In the genomic region with DNA sequence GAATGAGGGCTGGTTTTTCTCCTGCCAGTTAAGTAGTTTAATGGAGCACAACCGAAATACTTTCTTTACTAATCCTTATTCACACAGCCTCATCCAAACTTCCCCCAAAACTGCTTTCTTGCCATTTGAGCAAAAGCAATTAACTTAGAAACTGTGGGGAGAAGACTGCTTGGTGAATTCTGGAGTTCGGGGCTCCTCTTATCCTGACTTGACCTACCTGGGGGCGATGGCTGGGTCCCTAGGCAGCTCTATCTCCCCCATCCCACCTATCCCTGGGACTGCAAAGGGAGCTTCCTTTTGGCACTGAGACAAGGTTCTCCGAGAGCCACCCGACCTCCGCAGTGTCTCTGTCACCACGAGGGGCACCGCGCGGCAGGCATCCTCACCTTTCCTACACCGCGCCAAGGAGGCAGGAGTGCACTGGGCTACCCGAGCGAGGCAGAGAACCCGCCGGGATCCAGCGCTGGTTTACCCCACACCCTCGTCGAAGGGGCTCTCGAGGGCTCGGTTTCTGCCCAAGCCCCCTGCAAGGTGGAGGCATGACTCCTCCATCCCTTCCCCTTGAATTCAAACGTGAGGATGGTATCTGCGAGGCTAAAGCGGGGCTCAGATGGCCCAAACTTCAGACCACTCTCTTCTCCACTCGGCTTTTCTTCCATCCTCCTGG, we compare ENCODE assay signal across 1 cellular context.
TF ChIP-seq lines count a peak whose summit lies in the region.

No MANE protein-coding gene starts in this region.

TF ChIP-seq in HepG2, 621 proteins besides CTCF, POLR2A, EP300 and RAD21 (continues in another document):
- TF ChIP-seq U2AF1 (optimal IDR thresholded peaks at IDR 0.05; ENCODE audit: low read depth, low read length) (no peak), TARDBP (CRISPR knock-in tag; IDR thresholded peaks at IDR 0.05) (no peak), ZNF660 (CRISPR knock-in tag; IDR thresholded peaks at IDR 0.05; ENCODE audit: borderline replicate concordance, low read depth) (no peak), HMGXB4 (CRISPR knock-in tag; IDR thresholded peaks at IDR 0.05; ENCODE audit: borderline replicate concordance in 1 of 2, low read depth in 1 of 2) (peak in 1 of 2 experiments; percentile 55; a peak in 1 of 4 replicates), TGIF2 (CRISPR knock-in tag; IDR thresholded peaks at IDR 0.05) (peak; percentile 46; the same call in 1 of the 2 replicates), ZSCAN5A (CRISPR knock-in tag; IDR thresholded peaks at IDR 0.05; ENCODE audit: borderline replicate concordance) (no peak), ZMYM2 (CRISPR knock-in tag; IDR thresholded peaks at IDR 0.05) (no peak), RELA (CRISPR knock-in tag; IDR thresholded peaks at IDR 0.05) (no peak), POLR2AphosphoS2 (IDR thresholded peaks at IDR 0.05; ENCODE audit: low read depth, low read length) (no peak), ZNF629 (CRISPR knock-in tag; conservative IDR thresholded peaks at IDR 0.05) (no peak), ZNF766 (CRISPR knock-in tag; IDR thresholded peaks at IDR 0.05; ENCODE audit: borderline replicate concordance) (0 out of 2 replicates have a peak, but pooled peaks have one; percentile 14), SALL1 (CRISPR knock-in tag; IDR thresholded peaks at IDR 0.05) (no peak), IRF1 (CRISPR knock-in tag; IDR thresholded peaks at IDR 0.05; ENCODE audit: low read depth) (no peak), ZNF574 (CRISPR knock-in tag; IDR thresholded peaks at IDR 0.05) (no peak; the same call in 1 of the 2 replicates), SMARCE1 (IDR thresholded peaks at IDR 0.05; ENCODE audit: borderline replicate concordance) (no peak)
- TF ChIP-seq, protein P1, sequence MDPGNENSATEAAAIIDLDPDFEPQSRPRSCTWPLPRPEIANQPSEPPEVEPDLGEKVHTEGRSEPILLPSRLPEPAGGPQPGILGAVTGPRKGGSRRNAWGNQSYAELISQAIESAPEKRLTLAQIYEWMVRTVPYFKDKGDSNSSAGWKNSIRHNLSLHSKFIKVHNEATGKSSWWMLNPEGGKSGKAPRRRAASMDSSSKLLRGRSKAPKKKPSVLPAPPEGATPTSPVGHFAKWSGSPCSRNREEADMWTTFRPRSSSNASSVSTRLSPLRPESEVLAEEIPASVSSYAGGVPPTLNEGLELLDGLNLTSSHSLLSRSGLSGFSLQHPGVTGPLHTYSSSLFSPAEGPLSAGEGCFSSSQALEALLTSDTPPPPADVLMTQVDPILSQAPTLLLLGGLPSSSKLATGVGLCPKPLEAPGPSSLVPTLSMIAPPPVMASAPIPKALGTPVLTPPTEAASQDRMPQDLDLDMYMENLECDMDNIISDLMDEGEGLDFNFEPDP (CRISPR knock-in tag; conservative IDR thresholded peaks at IDR 0.05), result no peak
- TF ChIP-seq, protein P2, sequence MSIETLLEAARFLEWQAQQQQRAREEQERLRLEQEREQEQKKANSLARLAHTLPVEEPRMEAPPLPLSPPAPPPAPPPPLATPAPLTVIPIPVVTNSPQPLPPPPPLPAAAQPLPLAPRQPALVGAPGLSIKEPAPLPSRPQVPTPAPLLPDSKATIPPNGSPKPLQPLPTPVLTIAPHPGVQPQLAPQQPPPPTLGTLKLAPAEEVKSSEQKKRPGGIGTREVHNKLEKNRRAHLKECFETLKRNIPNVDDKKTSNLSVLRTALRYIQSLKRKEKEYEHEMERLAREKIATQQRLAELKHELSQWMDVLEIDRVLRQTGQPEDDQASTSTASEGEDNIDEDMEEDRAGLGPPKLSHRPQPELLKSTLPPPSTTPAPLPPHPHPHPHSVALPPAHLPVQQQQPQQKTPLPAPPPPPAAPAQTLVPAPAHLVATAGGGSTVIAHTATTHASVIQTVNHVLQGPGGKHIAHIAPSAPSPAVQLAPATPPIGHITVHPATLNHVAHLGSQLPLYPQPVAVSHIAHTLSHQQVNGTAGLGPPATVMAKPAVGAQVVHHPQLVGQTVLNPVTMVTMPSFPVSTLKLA (IDR thresholded peaks at IDR 0.05), result 0 out of 2 replicates have a peak, but pooled peaks have one; percentile 2
- TF ChIP-seq, protein P3, sequence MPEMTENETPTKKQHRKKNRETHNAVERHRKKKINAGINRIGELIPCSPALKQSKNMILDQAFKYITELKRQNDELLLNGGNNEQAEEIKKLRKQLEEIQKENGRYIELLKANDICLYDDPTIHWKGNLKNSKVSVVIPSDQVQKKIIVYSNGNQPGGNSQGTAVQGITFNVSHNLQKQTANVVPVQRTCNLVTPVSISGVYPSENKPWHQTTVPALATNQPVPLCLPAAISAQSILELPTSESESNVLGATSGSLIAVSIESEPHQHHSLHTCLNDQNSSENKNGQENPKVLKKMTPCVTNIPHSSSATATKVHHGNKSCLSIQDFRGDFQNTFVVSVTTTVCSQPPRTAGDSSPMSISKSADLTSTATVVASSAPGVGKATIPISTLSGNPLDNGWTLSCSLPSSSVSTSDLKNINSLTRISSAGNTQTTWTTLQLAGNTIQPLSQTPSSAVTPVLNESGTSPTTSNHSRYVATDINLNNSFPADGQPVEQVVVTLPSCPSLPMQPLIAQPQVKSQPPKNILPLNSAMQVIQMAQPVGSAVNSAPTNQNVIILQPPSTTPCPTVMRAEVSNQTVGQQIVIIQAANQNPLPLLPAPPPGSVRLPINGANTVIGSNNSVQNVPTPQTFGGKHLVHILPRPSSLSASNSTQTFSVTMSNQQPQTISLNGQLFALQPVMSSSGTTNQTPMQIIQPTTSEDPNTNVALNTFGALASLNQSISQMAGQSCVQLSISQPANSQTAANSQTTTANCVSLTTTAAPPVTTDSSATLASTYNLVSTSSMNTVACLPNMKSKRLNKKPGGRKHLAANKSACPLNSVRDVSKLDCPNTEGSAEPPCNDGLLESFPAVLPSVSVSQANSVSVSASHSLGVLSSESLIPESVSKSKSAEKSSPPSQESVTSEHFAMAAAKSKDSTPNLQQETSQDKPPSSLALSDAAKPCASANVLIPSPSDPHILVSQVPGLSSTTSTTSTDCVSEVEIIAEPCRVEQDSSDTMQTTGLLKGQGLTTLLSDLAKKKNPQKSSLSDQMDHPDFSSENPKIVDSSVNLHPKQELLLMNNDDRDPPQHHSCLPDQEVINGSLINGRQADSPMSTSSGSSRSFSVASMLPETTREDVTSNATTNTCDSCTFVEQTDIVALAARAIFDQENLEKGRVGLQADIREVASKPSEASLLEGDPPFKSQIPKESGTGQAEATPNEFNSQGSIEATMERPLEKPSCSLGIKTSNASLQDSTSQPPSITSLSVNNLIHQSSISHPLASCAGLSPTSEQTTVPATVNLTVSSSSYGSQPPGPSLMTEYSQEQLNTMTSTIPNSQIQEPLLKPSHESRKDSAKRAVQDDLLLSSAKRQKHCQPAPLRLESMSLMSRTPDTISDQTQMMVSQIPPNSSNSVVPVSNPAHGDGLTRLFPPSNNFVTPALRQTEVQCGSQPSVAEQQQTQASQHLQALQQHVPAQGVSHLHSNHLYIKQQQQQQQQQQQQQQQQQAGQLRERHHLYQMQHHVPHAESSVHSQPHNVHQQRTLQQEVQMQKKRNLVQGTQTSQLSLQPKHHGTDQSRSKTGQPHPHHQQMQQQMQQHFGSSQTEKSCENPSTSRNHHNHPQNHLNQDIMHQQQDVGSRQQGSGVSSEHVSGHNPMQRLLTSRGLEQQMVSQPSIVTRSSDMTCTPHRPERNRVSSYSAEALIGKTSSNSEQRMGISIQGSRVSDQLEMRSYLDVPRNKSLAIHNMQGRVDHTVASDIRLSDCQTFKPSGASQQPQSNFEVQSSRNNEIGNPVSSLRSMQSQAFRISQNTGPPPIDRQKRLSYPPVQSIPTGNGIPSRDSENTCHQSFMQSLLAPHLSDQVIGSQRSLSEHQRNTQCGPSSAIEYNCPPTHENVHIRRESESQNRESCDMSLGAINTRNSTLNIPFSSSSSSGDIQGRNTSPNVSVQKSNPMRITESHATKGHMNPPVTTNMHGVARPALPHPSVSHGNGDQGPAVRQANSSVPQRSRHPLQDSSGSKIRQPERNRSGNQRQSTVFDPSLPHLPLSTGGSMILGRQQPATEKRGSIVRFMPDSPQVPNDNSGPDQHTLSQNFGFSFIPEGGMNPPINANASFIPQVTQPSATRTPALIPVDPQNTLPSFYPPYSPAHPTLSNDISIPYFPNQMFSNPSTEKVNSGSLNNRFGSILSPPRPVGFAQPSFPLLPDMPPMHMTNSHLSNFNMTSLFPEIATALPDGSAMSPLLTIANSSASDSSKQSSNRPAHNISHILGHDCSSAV (CRISPR knock-in tag; IDR thresholded peaks at IDR 0.05; ENCODE audit: borderline replicate concordance), result no peak
- TF ChIP-seq, protein P4, sequence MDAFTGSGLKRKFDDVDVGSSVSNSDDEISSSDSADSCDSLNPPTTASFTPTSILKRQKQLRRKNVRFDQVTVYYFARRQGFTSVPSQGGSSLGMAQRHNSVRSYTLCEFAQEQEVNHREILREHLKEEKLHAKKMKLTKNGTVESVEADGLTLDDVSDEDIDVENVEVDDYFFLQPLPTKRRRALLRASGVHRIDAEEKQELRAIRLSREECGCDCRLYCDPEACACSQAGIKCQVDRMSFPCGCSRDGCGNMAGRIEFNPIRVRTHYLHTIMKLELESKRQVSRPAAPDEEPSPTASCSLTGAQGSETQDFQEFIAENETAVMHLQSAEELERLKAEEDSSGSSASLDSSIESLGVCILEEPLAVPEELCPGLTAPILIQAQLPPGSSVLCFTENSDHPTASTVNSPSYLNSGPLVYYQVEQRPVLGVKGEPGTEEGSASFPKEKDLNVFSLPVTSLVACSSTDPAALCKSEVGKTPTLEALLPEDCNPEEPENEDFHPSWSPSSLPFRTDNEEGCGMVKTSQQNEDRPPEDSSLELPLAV (CRISPR knock-in tag; conservative IDR thresholded peaks at IDR 0.05; ENCODE audit: low read depth), result no peak
- TF ChIP-seq, protein P5, sequence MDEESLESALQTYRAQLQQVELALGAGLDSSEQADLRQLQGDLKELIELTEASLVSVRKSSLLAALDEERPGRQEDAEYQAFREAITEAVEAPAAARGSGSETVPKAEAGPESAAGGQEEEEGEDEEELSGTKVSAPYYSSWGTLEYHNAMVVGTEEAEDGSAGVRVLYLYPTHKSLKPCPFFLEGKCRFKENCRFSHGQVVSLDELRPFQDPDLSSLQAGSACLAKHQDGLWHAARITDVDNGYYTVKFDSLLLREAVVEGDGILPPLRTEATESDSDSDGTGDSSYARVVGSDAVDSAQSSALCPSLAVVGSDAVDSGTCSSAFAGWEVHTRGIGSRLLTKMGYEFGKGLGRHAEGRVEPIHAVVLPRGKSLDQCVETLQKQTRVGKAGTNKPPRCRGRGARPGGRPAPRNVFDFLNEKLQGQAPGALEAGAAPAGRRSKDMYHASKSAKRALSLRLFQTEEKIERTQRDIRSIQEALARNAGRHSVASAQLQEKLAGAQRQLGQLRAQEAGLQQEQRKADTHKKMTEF (CRISPR knock-in tag; IDR thresholded peaks at IDR 0.05), result no peak
